In the genomic region with DNA sequence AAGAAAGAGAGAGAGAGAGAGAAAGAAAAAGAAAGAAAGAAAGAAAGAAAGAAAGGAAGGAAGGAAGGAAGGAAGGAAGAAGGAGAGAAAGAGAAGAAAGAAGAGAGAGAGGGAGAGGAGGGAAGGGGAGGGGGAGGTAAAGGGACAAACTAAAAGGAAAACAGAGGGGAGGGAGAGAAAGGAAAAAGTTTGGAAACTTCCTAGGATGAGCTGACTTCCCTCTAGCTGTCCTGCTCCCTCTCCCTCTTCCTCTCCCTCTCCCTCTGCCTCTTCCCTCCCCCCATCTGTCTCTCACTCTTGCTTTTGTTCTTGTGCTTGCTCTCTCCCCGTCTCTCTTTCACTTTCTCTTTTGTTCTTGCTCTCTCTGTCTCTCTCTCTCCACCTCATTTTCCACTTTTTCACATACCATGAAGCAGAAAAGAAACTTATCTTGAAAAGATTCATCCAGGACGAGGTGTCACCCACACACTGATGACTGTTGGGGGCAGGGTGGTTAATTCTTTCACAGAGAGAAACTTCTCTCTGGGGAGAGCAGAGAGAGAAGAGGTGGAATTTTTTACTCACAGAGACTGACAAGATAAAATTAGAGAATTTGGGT, we compare ENCODE assay signal across 8 cellular contexts. TPM values are rescaled to one million over a fixed set of nuclear protein-coding genes. Genes with fewer than 3 reads are reported as not detected.
DNase-seq lines count a peak whose midpoint lies in the region; ATAC-seq and TF ChIP-seq lines count a peak whose summit lies in the region.

No MANE protein-coding gene starts in this region.

- peak overlapping the region in 2 of 3 donors; percentile 33 to 40 for H3K9ac ChIP-seq in skeletal muscle tissue (ENCODE audit: low read depth in 1 of 3, low read length in 3 of 3)

- H3K27ac ChIP-seq in skeletal muscle tissue (ENCODE audit: low read depth, low read length), result peak overlapping the region; percentile 52

- no peaks in the 10 kb centered on the region for H3K9me3 ChIP-seq in skeletal muscle tissue (ENCODE audit: control insufficient read depth in 3 of 3, low read length in 3 of 3)

- peak; percentile 48 for ATAC-seq in GM18861 (IDR thresholded peaks at IDR 0.05; ENCODE audit: unreplicated experiment)
- peak; percentile 65 for ATAC-seq in HG03280 (IDR thresholded peaks at IDR 0.05; ENCODE audit: unreplicated experiment)
- no peak for ATAC-seq in GM19397 (IDR thresholded peaks at IDR 0.05; ENCODE audit: unreplicated experiment)
- ATAC-seq in HG03469 (IDR thresholded peaks at IDR 0.05; ENCODE audit: unreplicated experiment), result no peak

- no peaks in the 10 kb centered on the region for H3K36me3 ChIP-seq in skeletal muscle tissue (ENCODE audit: control insufficient read depth in 3 of 3, insufficient read depth in 3 of 3, low read length in 3 of 3)

- H3K27me3 ChIP-seq in skeletal muscle tissue (ENCODE audit: control insufficient read depth in 3 of 3, insufficient read depth in 3 of 3, low read length in 3 of 3), result no peaks in the 10 kb centered on the region

- no peak for TF ChIP-seq CTCF in foreskin fibroblast (IDR thresholded peaks at IDR 0.05; ENCODE audit: low read depth, low read length)

- peak overlapping the region; percentile 43 to 45 for H3K4me3 ChIP-seq in foreskin fibroblast (ENCODE audit: low read depth in 1 of 2, low read length in 2 of 2)
- H3K4me3 ChIP-seq in skeletal muscle tissue (ENCODE audit: low read length in 3 of 3), result peak overlapping the region; percentile 12 to 66 (median 45)

- DNase-seq in activated CD4-positive, alpha-beta T cell treated with anti-CD3 and anti-CD28 coated beads, Interleukin-2, amount 50 U/mL, for 4 hours, result peak; percentile 62 to 73
- DNase-seq in foreskin fibroblast (peak in 1 of 2 donors; percentile 15), NCI-H2081 (lab: John Stamatoyannopoulos, UW) (no peak)

- H3K4me1 ChIP-seq in skeletal muscle tissue (ENCODE audit: control insufficient read depth in 3 of 3, insufficient read depth in 3 of 3, low read length in 3 of 3), result no peaks in the 10 kb centered on the region

RNA-seq across cellular contexts. Expression of a gene that starts 56.4 kb away (rescaled TPM):
- 17.7 TPM for total RNA-seq in skeletal muscle tissue

Comparison
In these comparisons a context has a peak if more than half of its experiments do, and no peak if none do; other contexts are left out.
1. ATAC-seq: peak in GM18861 (single experiment) and HG03280 (single experiment); none in GM19397 (single experiment) and HG03469 (single experiment).
2. DNase-seq: peak in activated CD4-positive, alpha-beta T cell treated with anti-CD3 and anti-CD28 coated beads, Interleukin-2, amount 50 U/mL, for 4 hours (2 of 2); none in NCI-H2081 (0 of 2).